ENCODE assay signal across 17 cellular contexts in genomic region chr2:192119536-192119935, GRCh38.
DNase-seq lines count a peak whose midpoint lies in the region; ATAC-seq, FAIRE-seq and TF ChIP-seq lines count a peak whose summit lies in the region.
"Had no signal": no experiment of that assay in that cellular context is flagged by ENCODE, and none has a peak within 500 bp of the region (broad histone marks: within the 10 kb centered on the region; RNA-seq: fewer than 3 reads in every experiment).

No MANE protein-coding gene starts in this region.

- in situ Hi-C loops in GM12878 (cut with MboI), result no loop called here

- H3K27ac ChIP-seq in GM12878 (ENCODE audit: control insufficient read depth, insufficient read depth) (no peak overlapping the region), pancreas (no peak overlapping the region)
- H3K27ac ChIP-seq in CD4-positive, alpha-beta T cell (ENCODE audit: low read depth, low read length), result no peak overlapping the region
- H3K27ac ChIP-seq: SK-N-MC had no signal

- H3K9ac ChIP-seq in GM12878 (ENCODE audit: control insufficient read depth, insufficient read depth, low read length), result no peak overlapping the region

- no peak overlapping the region for H3K4me3 Mint-ChIP-seq in osteocyte (ENCODE audit: unreplicated experiment)
- H3K4me3 Mint-ChIP-seq in CD4-positive, alpha-beta T cell, result no peak overlapping the region

- peaks cover 9% of the 10 kb centered on the region for H3K9me3 Mint-ChIP-seq in osteocyte (ENCODE audit: unreplicated experiment)
- H3K9me3 Mint-ChIP-seq in CD4-positive, alpha-beta T cell, result no peaks in the 10 kb centered on the region

- no peak overlapping the region for H2AFZ ChIP-seq in GM12878 (ENCODE audit: control insufficient read depth, low read depth, low read length)

- H4K20me1 ChIP-seq in GM12878 (ENCODE audit: control insufficient read depth, insufficient read depth), result no peaks in the 10 kb centered on the region

- peaks cover 15% of the 10 kb centered on the region for H3K36me3 Mint-ChIP-seq in osteocyte (ENCODE audit: unreplicated experiment)
- no peaks in the 10 kb centered on the region for H3K36me3 Mint-ChIP-seq in CD4-positive, alpha-beta T cell (ENCODE audit: low read depth)

- no TSS peak for BruUV-seq in GM12878 (replicated peaks; lab: Mats Ljungman, UMichigan)

- H3K27me3 ChIP-seq in GM06990 (replicated peaks; ENCODE audit: control insufficient read depth, insufficient read depth, low read length), result no peaks in the 10 kb centered on the region
- H3K27me3 ChIP-seq in GM12878 (replicated peaks in 1 of 2; ENCODE audit: control insufficient read depth in 2 of 2, insufficient read depth in 2 of 2, low read length in 1 of 2), result no peaks in the 10 kb centered on the region
- H3K27me3 ChIP-seq in CD4-positive, alpha-beta T cell (ENCODE audit: control insufficient read depth, insufficient read depth, low read length), result peaks cover 14% of the 10 kb centered on the region
- no peaks in the 10 kb centered on the region for H3K27me3 ChIP-seq in pancreas

- H3K9me3 ChIP-seq in GM12878 (replicated peaks; ENCODE audit: control insufficient read depth, insufficient read depth, low read length) (no peaks in the 10 kb centered on the region), pancreas (no peaks in the 10 kb centered on the region)
- no peaks in the 10 kb centered on the region for H3K9me3 ChIP-seq in CD4-positive, alpha-beta T cell (ENCODE audit: control insufficient read depth, low read length)

- SMC1A ChIA-PET in GM12878 (lab: Charles Lee; ENCODE audit: uncharacterized antibody, unreplicated experiment), result interaction anchor here (1.1 to 1.8 kb wide), 3 partner anchors 9 to 249 kb away, joined by 3 to 7 read pairs (median 3); no protein-coding TSS in a partner anchor

- H3K4me1 ChIP-seq in GM12878 (ENCODE audit: control insufficient read depth, insufficient read depth, low read length) (no peaks in the 10 kb centered on the region), pancreas (no peaks in the 10 kb centered on the region)

- TF ChIP-seq POLR2A in GM12878 (IDR thresholded peaks at IDR 0.05; ENCODE audit: low read depth, low read length), result no peak

- POLR2A ChIA-PET in GM12878 (lab: Charles Lee), result no interaction called here
- POLR2A ChIA-PET in CD4-positive, alpha-beta T cell (lab: Charles Lee), result no interaction called here

- peak overlapping the region; percentile 42 for H3K27ac Mint-ChIP-seq in osteocyte (ENCODE audit: unreplicated experiment)
- H3K27ac Mint-ChIP-seq in CD4-positive, alpha-beta T cell, result no peak overlapping the region

- no peak for TF ChIP-seq RAD21 in GM12878 (IDR thresholded peaks at IDR 0.05; ENCODE audit: insufficient read depth, low read depth, low read length)

- DNase-seq in GM06990 (ENCODE audit: extremely low read depth, insufficient read length) (peak; percentile 6), MV-4-11 (lab: John Stamatoyannopoulos, UW) (peak; percentile 10), GM12878 (ENCODE audit: low read depth, low spot score) (no peak), osteocyte (ENCODE audit: extremely low spot score, unreplicated experiment) (no peak), pancreas (no peak), RKO (ENCODE audit: low spot score) (no peak)
- no peak for DNase-seq in CD4-positive, alpha-beta T cell
- DNase-seq: 8988T, KBM-7, NCI-H1105 treated with DMSO at 0.1 percent for 48 hours, NCI-H146, NCI-H1930, NCI-H446 treated with DMSO at 0.1 percent for 48 hours, NCI-H526 treated with DMSO at 0.1 percent for 48 hours, SIG-M5 had no signal

- no peak overlapping the region for H3K4me3 ChIP-seq in GM06990 (replicated peaks; ENCODE audit: low read depth, low read length)
- no peak overlapping the region for H3K4me3 ChIP-seq in GM12878
- no peak overlapping the region for H3K4me3 ChIP-seq in pancreas
- H3K4me3 ChIP-seq: SK-N-MC had no signal

- intact Hi-C loops in GM12878 (cut with micrococcal nuclease; ENCODE audit: unreplicated experiment), result no loop called here
- intact Hi-C loops in CD4-positive, alpha-beta T cell (cut with DNase I, micrococcal nuclease), result no loop called here
- intact Hi-C loops in pancreas (cut with DNase I), result no loop called here

- no peak overlapping the region for H3K4me2 ChIP-seq in GM12878 (ENCODE audit: control insufficient read depth, insufficient read depth)

- no peak for FAIRE-seq in GM12878 (lab: Jason Lieb, UNC)
- FAIRE-seq in pancreas (lab: Jason Lieb, UNC), result no peak

- 0% methylated on average over 1 of the region's 1 CpG for WGBS in GM12878 (ENCODE audit: insufficient coverage, insufficient replicate concordance, low lambda C conversion rate, missing lambda C conversion rate)
- 67 to 69% methylated on average over 1 of the region's 1 CpG for WGBS in pancreas, 2 donors

- TF ChIP-seq CTCF in GM06990 (IDR thresholded peaks at IDR 0.05; ENCODE audit: insufficient read depth, low read length, poor library complexity, severe bottlenecking), result no peak
- no peak for TF ChIP-seq CTCF in GM12878 (IDR thresholded peaks at IDR 0.05 in 2 of 3, conservative IDR thresholded peaks at IDR 0.05 in 1 of 3; ENCODE audit: control insufficient read depth in 2 of 3, extremely low read depth in 1 of 3, insufficient read depth in 1 of 3, low read depth in 3 of 3, low read length in 3 of 3)
- no peak for TF ChIP-seq CTCF in osteocyte (IDR thresholded peaks at IDR 0.05)
- TF ChIP-seq CTCF in CD4-positive, alpha-beta T cell (IDR thresholded peaks at IDR 0.05), result no peak
- TF ChIP-seq CTCF in pancreas (IDR thresholded peaks at IDR 0.05), result no peak

- CTCF ChIA-PET in GM12878 (lab: Yijun Ruan, JAX), result interaction anchor here (1.0 to 1.3 kb wide), 2 partner anchors 38 to 43 kb away, joined by 3 to 4 read pairs; no protein-coding TSS in a partner anchor
- CTCF ChIA-PET in CD4-positive, alpha-beta T cell (lab: Charles Lee), result interaction anchor here (1.2 kb wide), 1 partner anchor 42 kb away, joined by 3 read pairs; no protein-coding TSS in a partner anchor

- ATAC-seq in GM12878 (peak; percentile 78), pancreas (no peak)
- ATAC-seq in CD4-positive, alpha-beta T cell (ENCODE audit: poor library complexity), result no peak
- ATAC-seq: Panc1 had no signal

- H3K36me3 ChIP-seq in GM06990 (ENCODE audit: control insufficient read depth, insufficient read depth, low read length), result no peaks in the 10 kb centered on the region
- no peaks in the 10 kb centered on the region for H3K36me3 ChIP-seq in GM12878 (ENCODE audit: control insufficient read depth in 2 of 2, insufficient read depth in 2 of 2, low read length in 1 of 2)
- no peaks in the 10 kb centered on the region for H3K36me3 ChIP-seq in pancreas

- no peaks in the 10 kb centered on the region for H3K79me2 ChIP-seq in GM12878 (ENCODE audit: control insufficient read depth, insufficient read depth, low read length)

- H3K27me3 Mint-ChIP-seq in osteocyte (ENCODE audit: unreplicated experiment), result no peaks in the 10 kb centered on the region
- H3K27me3 Mint-ChIP-seq in CD4-positive, alpha-beta T cell, result no peaks in the 10 kb centered on the region

- RAD21 ChIA-PET in GM12878 (lab: Charles Lee; ENCODE audit: unreplicated experiment), result no interaction called here

- no peak for TF ChIP-seq EP300 in GM12878 (IDR thresholded peaks at IDR 0.05; ENCODE audit: borderline replicate concordance in 1 of 2, control insufficient read depth in 1 of 2, low read depth in 2 of 2, low read length in 2 of 2)

- peaks cover 46% of the 10 kb centered on the region for H3K4me1 Mint-ChIP-seq in osteocyte (ENCODE audit: unreplicated experiment)
- no peaks in the 10 kb centered on the region for H3K4me1 Mint-ChIP-seq in CD4-positive, alpha-beta T cell (ENCODE audit: low read depth)

TF ChIP-seq in GM12878, 131 proteins besides CTCF, POLR2A, EP300 and RAD21:
- peak; percentile 28; the same call in 1 of the 2 replicates for TF ChIP-seq SPI1 (IDR thresholded peaks at IDR 0.05; ENCODE audit: borderline replicate concordance, insufficient read depth, low read depth, low read length)
- no peak for TF ChIP-seq NR2F1 (conservative IDR thresholded peaks at IDR 0.05)
TF ChIP-seq in GM12878: peak in this region for 1.

Comparison
In these comparisons a context has a peak if more than half of its experiments do, and no peak if none do; other contexts are left out.
1. DNase-seq: peak in GM06990 (single experiment) and MV-4-11 (single experiment); none in GM12878 (single experiment), osteocyte (single experiment), CD4-positive, alpha-beta T cell (0 of 10), pancreas (0 of 6) and RKO (single experiment).